In the genomic region with DNA sequence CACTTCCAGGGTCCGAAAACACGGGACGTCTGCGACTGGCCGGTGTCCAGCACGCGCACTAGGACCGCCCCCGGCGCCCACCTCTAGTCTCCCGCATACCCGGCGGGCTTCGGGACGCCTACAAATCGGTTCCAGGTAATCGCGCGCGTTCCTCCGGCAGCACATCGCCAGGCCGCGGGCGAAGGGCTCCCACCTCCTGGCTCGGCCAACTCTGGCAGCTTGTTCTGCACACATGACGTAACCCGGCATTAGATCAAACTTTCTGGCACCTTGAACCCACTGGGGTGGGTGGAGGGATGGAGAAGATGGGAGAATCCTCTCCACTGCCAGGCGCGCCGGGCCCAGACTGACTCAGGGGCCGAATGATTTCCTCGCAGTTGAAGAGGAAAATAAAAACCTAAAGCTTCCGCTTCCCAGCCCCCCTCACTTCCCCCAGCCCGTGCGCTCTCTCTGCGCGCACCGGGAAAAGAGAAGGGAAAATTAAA, we compare ENCODE assay signal across 8 cellular contexts. TPM values are rescaled to one million over a fixed set of nuclear protein-coding genes. Genes with fewer than 3 reads are reported as not detected.
A peak's percentile ranks its signal among the peaks of the same experiment; 100 is the strongest.
DNase-seq lines count a peak whose midpoint lies in the region; ATAC-seq and TF ChIP-seq lines count a peak whose summit lies in the region.

No MANE protein-coding gene starts in this region.

- peak overlapping the region in 1 of 2 experiments; percentile 73 for H2BK12ac ChIP-seq in mesenchymal stem cell (ENCODE audit: low read length in 2 of 2)

- H3K27ac Mint-ChIP-seq in activated CD8-positive, alpha-beta memory T cell treated with anti-CD3 and anti-CD28 coated beads, Interleukin-2, amount 10 ng/mL, durations not matched to agents 7 days and 5 days, result no peak overlapping the region
- peak overlapping the region; percentile 90 for H3K27ac Mint-ChIP-seq in type B pancreatic cell

- no peaks in the 10 kb centered on the region for H3K36me3 ChIP-seq in ectodermal cell (ENCODE audit: control insufficient read depth, insufficient read depth, low read length)
- H3K36me3 ChIP-seq in mesenchymal stem cell (ENCODE audit: control insufficient read depth in 1 of 2, insufficient read depth in 2 of 2, low read depth in 1 of 2, low read length in 2 of 2), result no peaks in the 10 kb centered on the region

- H3K4me1 ChIP-seq in ectodermal cell (ENCODE audit: control insufficient read depth, insufficient read depth, low read length) (peaks cover 17% of the 10 kb centered on the region), mesenchymal stem cell (ENCODE audit: control insufficient read depth, insufficient read depth, low read depth, low read length) (peaks cover 1% of the 10 kb centered on the region)

- TF ChIP-seq CTCF in type B pancreatic cell (conservative IDR thresholded peaks at IDR 0.05), result no peak

- peak overlapping the region; percentile 26 to 85 for H3K18ac ChIP-seq in mesenchymal stem cell (ENCODE audit: low read depth in 1 of 2, low read length in 2 of 2)

- H3K4me3 Mint-ChIP-seq in activated CD8-positive, alpha-beta memory T cell treated with anti-CD3 and anti-CD28 coated beads, Interleukin-2, amount 10 ng/mL, durations not matched to agents 7 days and 5 days, result peak overlapping the region; percentile 36
- peak overlapping the region; percentile 98 for H3K4me3 Mint-ChIP-seq in type B pancreatic cell

- H3K4me2 ChIP-seq in mesenchymal stem cell (ENCODE audit: low read length, poor library complexity, severe bottlenecking), result peak overlapping the region; percentile 66

- H4K8ac ChIP-seq in mesenchymal stem cell (ENCODE audit: low read length), result peak overlapping the region; percentile 19

- H3K4me1 Mint-ChIP-seq in activated CD8-positive, alpha-beta memory T cell treated with anti-CD3 and anti-CD28 coated beads, Interleukin-2, amount 10 ng/mL, durations not matched to agents 7 days and 5 days, result peaks cover 29% of the 10 kb centered on the region
- H3K4me1 Mint-ChIP-seq in type B pancreatic cell (ENCODE audit: unreplicated experiment), result peaks cover 24% of the 10 kb centered on the region

- peak overlapping the region; percentile 89 for H3K9ac ChIP-seq in mesenchymal stem cell (ENCODE audit: low read length)

- peak overlapping the region; percentile 39 for H2BK5ac ChIP-seq in mesenchymal stem cell (ENCODE audit: low read depth, low read length, poor library complexity, severe bottlenecking)

- H3K9me3 Mint-ChIP-seq in activated CD8-positive, alpha-beta memory T cell treated with anti-CD3 and anti-CD28 coated beads, Interleukin-2, amount 10 ng/mL, durations not matched to agents 7 days and 5 days (ENCODE audit: low read depth), result no peaks in the 10 kb centered on the region
- H3K9me3 Mint-ChIP-seq in type B pancreatic cell, result no peaks in the 10 kb centered on the region

- H2AFZ ChIP-seq in mesenchymal stem cell (ENCODE audit: low read depth, low read length), result peak overlapping the region; percentile 76

- 0 to 1% methylated on average over 33 to 34 of the region's 39 CpGs for WGBS in ectodermal cell, 2 experiments
- 0% methylated on average over 28 of the region's 39 CpGs for WGBS in mesenchymal stem cell

- peak overlapping the region; percentile 6 for H4K91ac ChIP-seq in mesenchymal stem cell (ENCODE audit: low read length)

- H3K27ac ChIP-seq in ectodermal cell (ENCODE audit: insufficient read depth, low read depth, low read length, poor library complexity, severe bottlenecking) (no peak overlapping the region), mesenchymal stem cell (ENCODE audit: low read length, poor library complexity, severe bottlenecking) (peak overlapping the region; percentile 36)

- H3K14ac ChIP-seq in mesenchymal stem cell (ENCODE audit: low read length in 2 of 2), result no peak overlapping the region

- H3K4me3 ChIP-seq in ectodermal cell (ENCODE audit: insufficient read depth, low read depth, low read length) (peak overlapping the region; percentile 86), mesenchymal stem cell (ENCODE audit: insufficient read depth in 1 of 2, low read depth in 1 of 2, low read length in 2 of 2) (peak overlapping the region; percentile 88 to 96)

- no peaks in the 10 kb centered on the region for H3K36me3 Mint-ChIP-seq in activated CD8-positive, alpha-beta memory T cell treated with anti-CD3 and anti-CD28 coated beads, Interleukin-2, amount 10 ng/mL, durations not matched to agents 7 days and 5 days
- H3K36me3 Mint-ChIP-seq in type B pancreatic cell, result no peaks in the 10 kb centered on the region

- CTCF ChIA-PET in activated CD8-positive, alpha-beta memory T cell treated with anti-CD3 and anti-CD28 coated beads, Interleukin-2, amount 10 ng/mL, durations not matched to agents 7 days and 5 days (lab: Charles Lee), result no interaction called here

- H2BK120ac ChIP-seq in mesenchymal stem cell (ENCODE audit: low read depth, low read length), result peak overlapping the region; percentile 90

- H3K79me1 ChIP-seq in mesenchymal stem cell (replicated peaks; ENCODE audit: low read length, poor library complexity, severe bottlenecking), result no peaks in the 10 kb centered on the region

- no peaks in the 10 kb centered on the region for H3K9me3 ChIP-seq in ectodermal cell (ENCODE audit: control insufficient read depth, low read length)
- no peaks in the 10 kb centered on the region for H3K9me3 ChIP-seq in mesenchymal stem cell (ENCODE audit: control insufficient read depth, low read length)

- H3K4ac ChIP-seq in mesenchymal stem cell (ENCODE audit: low read depth in 1 of 2, low read length in 2 of 2), result peak overlapping the region in 1 of 2 experiments; percentile 24

- no peak for ATAC-seq in activated CD8-positive, alpha-beta memory T cell treated with anti-CD3 and anti-CD28 coated beads, Interleukin-2, amount 10 ng/mL, durations not matched to agents 7 days and 5 days
- ATAC-seq in HG03139 (IDR thresholded peaks at IDR 0.05; ENCODE audit: unreplicated experiment), result no peak

- peaks cover 81% of the 10 kb centered on the region for H3K27me3 Mint-ChIP-seq in activated CD8-positive, alpha-beta memory T cell treated with anti-CD3 and anti-CD28 coated beads, Interleukin-2, amount 10 ng/mL, durations not matched to agents 7 days and 5 days
- H3K27me3 Mint-ChIP-seq in type B pancreatic cell, result peaks cover 3% of the 10 kb centered on the region

- no peaks in the 10 kb centered on the region for H3K27me3 ChIP-seq in ectodermal cell (ENCODE audit: control insufficient read depth, insufficient read depth, low read length, poor library complexity, severe bottlenecking)
- H3K27me3 ChIP-seq in mesenchymal stem cell (ENCODE audit: control insufficient read depth in 1 of 2, insufficient read depth in 1 of 2, low read length in 2 of 2), result no peaks in the 10 kb centered on the region

- no peak overlapping the region for H2AK5ac ChIP-seq in mesenchymal stem cell (ENCODE audit: low read length, severe bottlenecking)

- DNase-seq in activated CD8-positive, alpha-beta memory T cell treated with anti-CD3 and anti-CD28 coated beads, Interleukin-2, amount 10 ng/mL, durations not matched to agents 7 days and 5 days, result no peak
- no peak for DNase-seq in activated CD8-positive, alpha-beta memory T cell treated with anti-CD3 and anti-CD28 coated beads, Interleukin-2, amount 50 U/mL, for 4 hours
- peak; percentile 3 for DNase-seq in RPMI7951 (ENCODE audit: low read depth)
- peak; percentile 47 for DNase-seq in mesenchymal stem cell
- DNase-seq in type B pancreatic cell (ENCODE audit: extremely low spot score, unreplicated experiment), result no peak
- DNase-seq in stimulated activated naive CD4-positive, alpha-beta T cell treated with Interleukin-2 at 50 U/mL for 16 hours (lab: John Stamatoyannopoulos, UW), result no peak

- peak overlapping the region in 1 of 2 experiments; percentile 23 for H3K23ac ChIP-seq in mesenchymal stem cell (ENCODE audit: low read length in 2 of 2)

- peak overlapping the region; percentile 26 for H2BK15ac ChIP-seq in mesenchymal stem cell (ENCODE audit: low read depth, poor library complexity, severe bottlenecking)

RNA-seq across cellular contexts. Expression of a gene that starts 1.2 kb away (rescaled TPM):
- not detected for total RNA-seq in activated CD8-positive, alpha-beta memory T cell treated with anti-CD3 and anti-CD28 coated beads, Interleukin-2, amount 10 ng/mL, durations not matched to agents 7 days and 5 days
- total RNA-seq in RPMI7951 (2014; rRNA removed; shearing (Covaris generic)), result 0.96 and 2.6 TPM in 2 replicates
- 83.2 TPM for polyA plus RNA-seq in ectodermal cell (2013, experiment 1 of 4)
- polyA plus RNA-seq in ectodermal cell (2013, experiment 2 of 4), result 96.7 TPM
- 35.9 TPM for polyA plus RNA-seq in ectodermal cell (2013, experiment 3 of 4)
- polyA plus RNA-seq in ectodermal cell (2013, experiment 4 of 4), result 44.4 TPM
- polyA plus RNA-seq in mesenchymal stem cell (2013, experiment 1 of 2), result 3.6 TPM
- 4.0 TPM for polyA plus RNA-seq in mesenchymal stem cell (2013, experiment 2 of 2)
- total RNA-seq in type B pancreatic cell (ENCODE audit: low replicate concordance), result 35.7 and 65.0 TPM in 2 replicates

Comparison
In these comparisons a context has a peak if more than half of its experiments do, and no peak if none do; other contexts are left out.
1. DNase-seq: peak in RPMI7951 (single experiment) and mesenchymal stem cell (single experiment); none in activated CD8-positive, alpha-beta memory T cell treated with anti-CD3 and anti-CD28 coated beads, Interleukin-2, amount 10 ng/mL, durations not matched to agents 7 days and 5 days (single experiment), activated CD8-positive, alpha-beta memory T cell treated with anti-CD3 and anti-CD28 coated beads, Interleukin-2, amount 50 U/mL, for 4 hours (single experiment), type B pancreatic cell (single experiment) and stimulated activated naive CD4-positive, alpha-beta T cell treated with Interleukin-2 at 50 U/mL for 16 hours (single experiment).
2. RNA of a gene that starts 1.2 kb away (total RNA-seq): 35.7 to 65.0 TPM in type B pancreatic cell; 0.96 to 2.6 TPM in RPMI7951 and not detected in activated CD8-positive, alpha-beta memory T cell treated with anti-CD3 and anti-CD28 coated beads, Interleukin-2, amount 10 ng/mL, durations not matched to agents 7 days and 5 days; every median in the first group is over 10 times any median in the second.